ENCODE assay signal across 1 cellular context in the genomic region with DNA sequence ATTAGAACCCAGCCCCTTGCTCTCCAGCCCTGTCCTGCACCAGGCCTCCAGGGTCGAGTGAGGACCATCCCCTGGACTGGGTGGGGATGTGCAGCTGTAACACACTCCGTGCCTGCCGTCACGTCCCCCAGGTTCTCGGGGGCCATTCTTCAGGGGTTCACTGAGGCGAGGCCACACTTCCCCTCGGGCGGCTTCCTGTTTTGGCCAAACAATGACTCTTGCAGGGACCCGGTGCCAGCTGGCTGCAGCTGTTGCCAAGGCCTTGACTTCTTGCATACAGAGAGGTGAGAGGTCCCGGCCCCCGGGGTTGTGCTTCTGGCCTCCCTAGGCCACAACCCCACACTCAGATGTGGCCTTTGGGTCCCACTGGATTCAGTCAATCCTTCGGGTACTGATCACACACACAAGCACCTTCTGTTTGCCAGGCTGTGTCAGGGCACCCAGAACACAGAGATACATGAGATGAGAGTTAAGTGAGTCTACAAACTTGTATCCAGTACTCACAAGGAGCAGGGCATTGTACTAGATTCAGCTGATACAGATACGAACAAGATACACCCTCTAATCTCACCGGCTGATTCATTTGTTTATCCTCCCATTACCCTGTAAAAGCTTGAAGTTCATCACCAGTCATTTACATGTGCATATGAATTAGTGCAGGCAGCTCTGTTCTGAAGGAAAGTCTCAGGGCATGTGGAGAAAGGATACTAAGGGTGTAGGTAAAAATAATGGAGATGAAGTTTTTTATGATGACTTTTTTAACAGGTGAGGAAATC.
TF ChIP-seq lines count a peak whose summit lies in the region.

No MANE protein-coding gene starts in this region.

TF ChIP-seq in GM12878, 131 proteins besides CTCF, POLR2A, EP300 and RAD21 (continued from another document and continues in another):
- TF ChIP-seq, protein P1, sequence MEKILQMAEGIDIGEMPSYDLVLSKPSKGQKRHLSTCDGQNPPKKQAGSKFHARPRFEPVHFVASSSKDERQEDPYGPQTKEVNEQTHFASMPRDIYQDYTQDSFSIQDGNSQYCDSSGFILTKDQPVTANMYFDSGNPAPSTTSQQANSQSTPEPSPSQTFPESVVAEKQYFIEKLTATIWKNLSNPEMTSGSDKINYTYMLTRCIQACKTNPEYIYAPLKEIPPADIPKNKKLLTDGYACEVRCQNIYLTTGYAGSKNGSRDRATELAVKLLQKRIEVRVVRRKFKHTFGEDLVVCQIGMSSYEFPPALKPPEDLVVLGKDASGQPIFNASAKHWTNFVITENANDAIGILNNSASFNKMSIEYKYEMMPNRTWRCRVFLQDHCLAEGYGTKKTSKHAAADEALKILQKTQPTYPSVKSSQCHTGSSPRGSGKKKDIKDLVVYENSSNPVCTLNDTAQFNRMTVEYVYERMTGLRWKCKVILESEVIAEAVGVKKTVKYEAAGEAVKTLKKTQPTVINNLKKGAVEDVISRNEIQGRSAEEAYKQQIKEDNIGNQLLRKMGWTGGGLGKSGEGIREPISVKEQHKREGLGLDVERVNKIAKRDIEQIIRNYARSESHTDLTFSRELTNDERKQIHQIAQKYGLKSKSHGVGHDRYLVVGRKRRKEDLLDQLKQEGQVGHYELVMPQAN (conservative IDR thresholded peaks at IDR 0.05), result no peak
- TF ChIP-seq NFYA (IDR thresholded peaks at IDR 0.05; ENCODE audit: borderline replicate concordance, low read depth, low read length) (no peak), TCF3 (IDR thresholded peaks at IDR 0.05; ENCODE audit: borderline replicate concordance, insufficient read depth, low read depth, low read length) (peak; percentile 100), TCF7 (IDR thresholded peaks at IDR 0.05; ENCODE audit: borderline replicate concordance) (no peak), SIX5 (IDR thresholded peaks at IDR 0.05; ENCODE audit: low read depth, low read length, severe bottlenecking) (no peak), CHD4 (IDR thresholded peaks at IDR 0.05) (no peak), NFIC (IDR thresholded peaks at IDR 0.05; ENCODE audit: low read depth, low read length) (no peak), CHD2 (IDR thresholded peaks at IDR 0.05; ENCODE audit: borderline replicate concordance, low read depth, low read length) (0 out of 2 replicates have a peak, but pooled peaks have one; percentile 27), JUNB (IDR thresholded peaks at IDR 0.05) (no peak), CREB1 (IDR thresholded peaks at IDR 0.05; ENCODE audit: low read depth) (peak; percentile 24; the same call in 1 of the 2 replicates), CBX3 (IDR thresholded peaks at IDR 0.05; ENCODE audit: borderline replicate concordance, low read depth) (no peak), RAD51 (IDR thresholded peaks at IDR 0.05) (no peak), MYB (IDR thresholded peaks at IDR 0.05; ENCODE audit: borderline replicate concordance, low read depth, low read length) (no peak), MTA3 (IDR thresholded peaks at IDR 0.05; ENCODE audit: borderline replicate concordance, low read length) (no peak), IRF4 (IDR thresholded peaks at IDR 0.05; ENCODE audit: low read depth, low read length) (no peak)
- TF ChIP-seq, protein P2, sequence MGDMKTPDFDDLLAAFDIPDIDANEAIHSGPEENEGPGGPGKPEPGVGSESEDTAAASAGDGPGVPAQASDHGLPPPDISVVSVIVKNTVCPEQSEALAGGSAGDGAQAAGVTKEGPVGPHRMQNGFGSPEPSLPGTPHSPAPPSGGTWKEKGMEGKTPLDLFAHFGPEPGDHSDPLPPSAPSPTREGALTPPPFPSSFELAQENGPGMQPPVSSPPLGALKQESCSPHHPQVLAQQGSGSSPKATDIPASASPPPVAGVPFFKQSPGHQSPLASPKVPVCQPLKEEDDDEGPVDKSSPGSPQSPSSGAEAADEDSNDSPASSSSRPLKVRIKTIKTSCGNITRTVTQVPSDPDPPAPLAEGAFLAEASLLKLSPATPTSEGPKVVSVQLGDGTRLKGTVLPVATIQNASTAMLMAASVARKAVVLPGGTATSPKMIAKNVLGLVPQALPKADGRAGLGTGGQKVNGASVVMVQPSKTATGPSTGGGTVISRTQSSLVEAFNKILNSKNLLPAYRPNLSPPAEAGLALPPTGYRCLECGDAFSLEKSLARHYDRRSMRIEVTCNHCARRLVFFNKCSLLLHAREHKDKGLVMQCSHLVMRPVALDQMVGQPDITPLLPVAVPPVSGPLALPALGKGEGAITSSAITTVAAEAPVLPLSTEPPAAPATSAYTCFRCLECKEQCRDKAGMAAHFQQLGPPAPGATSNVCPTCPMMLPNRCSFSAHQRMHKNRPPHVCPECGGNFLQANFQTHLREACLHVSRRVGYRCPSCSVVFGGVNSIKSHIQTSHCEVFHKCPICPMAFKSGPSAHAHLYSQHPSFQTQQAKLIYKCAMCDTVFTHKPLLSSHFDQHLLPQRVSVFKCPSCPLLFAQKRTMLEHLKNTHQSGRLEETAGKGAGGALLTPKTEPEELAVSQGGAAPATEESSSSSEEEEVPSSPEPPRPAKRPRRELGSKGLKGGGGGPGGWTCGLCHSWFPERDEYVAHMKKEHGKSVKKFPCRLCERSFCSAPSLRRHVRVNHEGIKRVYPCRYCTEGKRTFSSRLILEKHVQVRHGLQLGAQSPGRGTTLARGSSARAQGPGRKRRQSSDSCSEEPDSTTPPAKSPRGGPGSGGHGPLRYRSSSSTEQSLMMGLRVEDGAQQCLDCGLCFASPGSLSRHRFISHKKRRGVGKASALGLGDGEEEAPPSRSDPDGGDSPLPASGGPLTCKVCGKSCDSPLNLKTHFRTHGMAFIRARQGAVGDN (IDR thresholded peaks at IDR 0.05), result peak; percentile 82
- TF ChIP-seq, protein P3, sequence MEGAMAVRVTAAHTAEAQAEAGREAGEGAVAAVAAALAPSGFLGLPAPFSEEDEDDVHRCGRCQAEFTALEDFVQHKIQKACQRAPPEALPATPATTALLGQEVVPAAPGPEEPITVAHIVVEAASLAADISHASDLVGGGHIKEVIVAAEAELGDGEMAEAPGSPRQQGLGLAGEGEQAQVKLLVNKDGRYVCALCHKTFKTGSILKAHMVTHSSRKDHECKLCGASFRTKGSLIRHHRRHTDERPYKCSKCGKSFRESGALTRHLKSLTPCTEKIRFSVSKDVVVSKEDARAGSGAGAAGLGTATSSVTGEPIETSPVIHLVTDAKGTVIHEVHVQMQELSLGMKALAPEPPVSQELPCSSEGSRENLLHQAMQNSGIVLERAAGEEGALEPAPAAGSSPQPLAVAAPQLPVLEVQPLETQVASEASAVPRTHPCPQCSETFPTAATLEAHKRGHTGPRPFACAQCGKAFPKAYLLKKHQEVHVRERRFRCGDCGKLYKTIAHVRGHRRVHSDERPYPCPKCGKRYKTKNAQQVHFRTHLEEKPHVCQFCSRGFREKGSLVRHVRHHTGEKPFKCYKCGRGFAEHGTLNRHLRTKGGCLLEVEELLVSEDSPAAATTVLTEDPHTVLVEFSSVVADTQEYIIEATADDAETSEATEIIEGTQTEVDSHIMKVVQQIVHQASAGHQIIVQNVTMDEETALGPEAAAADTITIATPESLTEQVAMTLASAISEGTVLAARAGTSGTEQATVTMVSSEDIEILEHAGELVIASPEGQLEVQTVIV (IDR thresholded peaks at IDR 0.05; ENCODE audit: borderline replicate concordance, partially characterized antibody), result no peak
- TF ChIP-seq, protein P4, sequence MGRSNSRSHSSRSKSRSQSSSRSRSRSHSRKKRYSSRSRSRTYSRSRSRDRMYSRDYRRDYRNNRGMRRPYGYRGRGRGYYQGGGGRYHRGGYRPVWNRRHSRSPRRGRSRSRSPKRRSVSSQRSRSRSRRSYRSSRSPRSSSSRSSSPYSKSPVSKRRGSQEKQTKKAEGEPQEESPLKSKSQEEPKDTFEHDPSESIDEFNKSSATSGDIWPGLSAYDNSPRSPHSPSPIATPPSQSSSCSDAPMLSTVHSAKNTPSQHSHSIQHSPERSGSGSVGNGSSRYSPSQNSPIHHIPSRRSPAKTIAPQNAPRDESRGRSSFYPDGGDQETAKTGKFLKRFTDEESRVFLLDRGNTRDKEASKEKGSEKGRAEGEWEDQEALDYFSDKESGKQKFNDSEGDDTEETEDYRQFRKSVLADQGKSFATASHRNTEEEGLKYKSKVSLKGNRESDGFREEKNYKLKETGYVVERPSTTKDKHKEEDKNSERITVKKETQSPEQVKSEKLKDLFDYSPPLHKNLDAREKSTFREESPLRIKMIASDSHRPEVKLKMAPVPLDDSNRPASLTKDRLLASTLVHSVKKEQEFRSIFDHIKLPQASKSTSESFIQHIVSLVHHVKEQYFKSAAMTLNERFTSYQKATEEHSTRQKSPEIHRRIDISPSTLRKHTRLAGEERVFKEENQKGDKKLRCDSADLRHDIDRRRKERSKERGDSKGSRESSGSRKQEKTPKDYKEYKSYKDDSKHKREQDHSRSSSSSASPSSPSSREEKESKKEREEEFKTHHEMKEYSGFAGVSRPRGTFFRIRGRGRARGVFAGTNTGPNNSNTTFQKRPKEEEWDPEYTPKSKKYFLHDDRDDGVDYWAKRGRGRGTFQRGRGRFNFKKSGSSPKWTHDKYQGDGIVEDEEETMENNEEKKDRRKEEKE (IDR thresholded peaks at IDR 0.05), result no peak
- TF ChIP-seq, protein P5, sequence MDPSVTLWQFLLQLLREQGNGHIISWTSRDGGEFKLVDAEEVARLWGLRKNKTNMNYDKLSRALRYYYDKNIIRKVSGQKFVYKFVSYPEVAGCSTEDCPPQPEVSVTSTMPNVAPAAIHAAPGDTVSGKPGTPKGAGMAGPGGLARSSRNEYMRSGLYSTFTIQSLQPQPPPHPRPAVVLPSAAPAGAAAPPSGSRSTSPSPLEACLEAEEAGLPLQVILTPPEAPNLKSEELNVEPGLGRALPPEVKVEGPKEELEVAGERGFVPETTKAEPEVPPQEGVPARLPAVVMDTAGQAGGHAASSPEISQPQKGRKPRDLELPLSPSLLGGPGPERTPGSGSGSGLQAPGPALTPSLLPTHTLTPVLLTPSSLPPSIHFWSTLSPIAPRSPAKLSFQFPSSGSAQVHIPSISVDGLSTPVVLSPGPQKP (IDR thresholded peaks at IDR 0.05; ENCODE audit: low read depth, low read length), result no peak
- TF ChIP-seq, protein P6, sequence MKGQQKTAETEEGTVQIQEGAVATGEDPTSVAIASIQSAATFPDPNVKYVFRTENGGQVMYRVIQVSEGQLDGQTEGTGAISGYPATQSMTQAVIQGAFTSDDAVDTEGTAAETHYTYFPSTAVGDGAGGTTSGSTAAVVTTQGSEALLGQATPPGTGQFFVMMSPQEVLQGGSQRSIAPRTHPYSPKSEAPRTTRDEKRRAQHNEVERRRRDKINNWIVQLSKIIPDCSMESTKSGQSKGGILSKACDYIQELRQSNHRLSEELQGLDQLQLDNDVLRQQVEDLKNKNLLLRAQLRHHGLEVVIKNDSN (IDR thresholded peaks at IDR 0.05; ENCODE audit: borderline replicate concordance, extremely low read length, insufficient read depth, low read depth, low read length), result no peak
- TF ChIP-seq, protein P7, sequence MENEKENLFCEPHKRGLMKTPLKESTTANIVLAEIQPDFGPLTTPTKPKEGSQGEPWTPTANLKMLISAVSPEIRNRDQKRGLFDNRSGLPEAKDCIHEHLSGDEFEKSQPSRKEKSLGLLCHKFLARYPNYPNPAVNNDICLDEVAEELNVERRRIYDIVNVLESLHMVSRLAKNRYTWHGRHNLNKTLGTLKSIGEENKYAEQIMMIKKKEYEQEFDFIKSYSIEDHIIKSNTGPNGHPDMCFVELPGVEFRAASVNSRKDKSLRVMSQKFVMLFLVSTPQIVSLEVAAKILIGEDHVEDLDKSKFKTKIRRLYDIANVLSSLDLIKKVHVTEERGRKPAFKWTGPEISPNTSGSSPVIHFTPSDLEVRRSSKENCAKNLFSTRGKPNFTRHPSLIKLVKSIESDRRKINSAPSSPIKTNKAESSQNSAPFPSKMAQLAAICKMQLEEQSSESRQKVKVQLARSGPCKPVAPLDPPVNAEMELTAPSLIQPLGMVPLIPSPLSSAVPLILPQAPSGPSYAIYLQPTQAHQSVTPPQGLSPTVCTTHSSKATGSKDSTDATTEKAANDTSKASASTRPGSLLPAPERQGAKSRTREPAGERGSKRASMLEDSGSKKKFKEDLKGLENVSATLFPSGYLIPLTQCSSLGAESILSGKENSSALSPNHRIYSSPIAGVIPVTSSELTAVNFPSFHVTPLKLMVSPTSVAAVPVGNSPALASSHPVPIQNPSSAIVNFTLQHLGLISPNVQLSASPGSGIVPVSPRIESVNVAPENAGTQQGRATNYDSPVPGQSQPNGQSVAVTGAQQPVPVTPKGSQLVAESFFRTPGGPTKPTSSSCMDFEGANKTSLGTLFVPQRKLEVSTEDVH (IDR thresholded peaks at IDR 0.05; ENCODE audit: low read depth, partially characterized antibody), result no peak
- TF ChIP-seq, protein P8, sequence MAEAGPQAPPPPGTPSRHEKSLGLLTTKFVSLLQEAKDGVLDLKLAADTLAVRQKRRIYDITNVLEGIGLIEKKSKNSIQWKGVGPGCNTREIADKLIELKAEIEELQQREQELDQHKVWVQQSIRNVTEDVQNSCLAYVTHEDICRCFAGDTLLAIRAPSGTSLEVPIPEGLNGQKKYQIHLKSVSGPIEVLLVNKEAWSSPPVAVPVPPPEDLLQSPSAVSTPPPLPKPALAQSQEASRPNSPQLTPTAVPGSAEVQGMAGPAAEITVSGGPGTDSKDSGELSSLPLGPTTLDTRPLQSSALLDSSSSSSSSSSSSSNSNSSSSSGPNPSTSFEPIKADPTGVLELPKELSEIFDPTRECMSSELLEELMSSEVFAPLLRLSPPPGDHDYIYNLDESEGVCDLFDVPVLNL (IDR thresholded peaks at IDR 0.05; ENCODE audit: low read depth, low read length), result no peak
- TF ChIP-seq, protein P9, sequence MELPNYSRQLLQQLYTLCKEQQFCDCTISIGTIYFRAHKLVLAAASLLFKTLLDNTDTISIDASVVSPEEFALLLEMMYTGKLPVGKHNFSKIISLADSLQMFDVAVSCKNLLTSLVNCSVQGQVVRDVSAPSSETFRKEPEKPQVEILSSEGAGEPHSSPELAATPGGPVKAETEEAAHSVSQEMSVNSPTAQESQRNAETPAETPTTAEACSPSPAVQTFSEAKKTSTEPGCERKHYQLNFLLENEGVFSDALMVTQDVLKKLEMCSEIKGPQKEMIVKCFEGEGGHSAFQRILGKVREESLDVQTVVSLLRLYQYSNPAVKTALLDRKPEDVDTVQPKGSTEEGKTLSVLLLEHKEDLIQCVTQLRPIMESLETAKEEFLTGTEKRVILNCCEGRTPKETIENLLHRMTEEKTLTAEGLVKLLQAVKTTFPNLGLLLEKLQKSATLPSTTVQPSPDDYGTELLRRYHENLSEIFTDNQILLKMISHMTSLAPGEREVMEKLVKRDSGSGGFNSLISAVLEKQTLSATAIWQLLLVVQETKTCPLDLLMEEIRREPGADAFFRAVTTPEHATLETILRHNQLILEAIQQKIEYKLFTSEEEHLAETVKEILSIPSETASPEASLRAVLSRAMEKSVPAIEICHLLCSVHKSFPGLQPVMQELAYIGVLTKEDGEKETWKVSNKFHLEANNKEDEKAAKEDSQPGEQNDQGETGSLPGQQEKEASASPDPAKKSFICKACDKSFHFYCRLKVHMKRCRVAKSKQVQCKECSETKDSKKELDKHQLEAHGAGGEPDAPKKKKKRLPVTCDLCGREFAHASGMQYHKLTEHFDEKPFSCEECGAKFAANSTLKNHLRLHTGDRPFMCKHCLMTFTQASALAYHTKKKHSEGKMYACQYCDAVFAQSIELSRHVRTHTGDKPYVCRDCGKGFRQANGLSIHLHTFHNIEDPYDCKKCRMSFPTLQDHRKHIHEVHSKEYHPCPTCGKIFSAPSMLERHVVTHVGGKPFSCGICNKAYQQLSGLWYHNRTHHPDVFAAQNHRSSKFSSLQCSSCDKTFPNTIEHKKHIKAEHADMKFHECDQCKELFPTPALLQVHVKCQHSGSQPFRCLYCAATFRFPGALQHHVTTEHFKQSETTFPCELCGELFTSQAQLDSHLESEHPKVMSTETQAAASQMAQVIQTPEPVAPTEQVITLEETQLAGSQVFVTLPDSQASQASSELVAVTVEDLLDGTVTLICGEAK (IDR thresholded peaks at IDR 0.05; ENCODE audit: borderline replicate concordance), result peak; percentile 58; the same call in 1 of the 2 replicates
